In genomic region chr10:86061301-86061873, GRCh38 we compare ENCODE assay signal across 17 cellular contexts.
DNase-seq lines count a peak whose midpoint lies in the region; ATAC-seq and TF ChIP-seq lines count a peak whose summit lies in the region.
"Had no signal": no experiment of that assay in that cellular context is flagged by ENCODE, and none has a peak within 500 bp of the region (broad histone marks: within the 10 kb centered on the region; RNA-seq: fewer than 3 reads in every experiment).

No MANE protein-coding gene starts in this region.

- CTCF ChIA-PET in HEK293 (lab: Yijun Ruan, JAX): interaction anchor here (0.6 kb wide), 1 partner anchor 518 kb away, joined by 3 read pairs; no protein-coding TSS in a partner anchor

- H3K9me3 ChIP-seq in HEK293 (ENCODE audit: control insufficient read depth, insufficient read depth, low read depth, low read length) (no peaks in the 10 kb centered on the region), neuronal stem cell (replicated peaks in 1 of 2; ENCODE audit: control insufficient read depth in 2 of 2, insufficient read depth in 1 of 2, low read depth in 1 of 2, low read length in 2 of 2) (no peaks in the 10 kb centered on the region)
- H3K9me3 ChIP-seq: Caco-2 had no signal

- H2BK120ac ChIP-seq in neuronal stem cell (ENCODE audit: low read depth, low read length) (no peak overlapping the region), mesendoderm (ENCODE audit: low read depth, low read length) (no peak overlapping the region)

- H3K23ac ChIP-seq in neuronal stem cell (ENCODE audit: low read depth, low read length, poor library complexity) (no peak overlapping the region), mesendoderm (ENCODE audit: low read length) (no peak overlapping the region)

- H3K79me2 ChIP-seq in mesendoderm (ENCODE audit: control insufficient read depth, insufficient read depth, low read length): no peaks in the 10 kb centered on the region

- no peak overlapping the region for H2AFZ ChIP-seq in neuronal stem cell (ENCODE audit: low read length)

- H3K4me2 ChIP-seq in neuronal stem cell (ENCODE audit: insufficient read depth, low read length, poor library complexity, severe bottlenecking) (no peak overlapping the region), mesendoderm (ENCODE audit: low read length) (no peak overlapping the region)

- no peak overlapping the region for H2AK5ac ChIP-seq in neuronal stem cell (ENCODE audit: low read depth, low read length)
- no peak overlapping the region for H2AK5ac ChIP-seq in mesendoderm (ENCODE audit: low read length)

- H3K18ac ChIP-seq in neuronal stem cell (ENCODE audit: low read length) (peak overlapping the region; percentile 8), mesendoderm (ENCODE audit: low read length) (no peak overlapping the region)

- no peak for ATAC-seq in HG03097 (IDR thresholded peaks at IDR 0.05; ENCODE audit: low FRiP score, unreplicated experiment)
- ATAC-seq: GM12878 had no signal

- H3K27me3 ChIP-seq in neuronal stem cell (ENCODE audit: control insufficient read depth in 3 of 3, insufficient read depth in 3 of 3, low read depth in 1 of 3, low read length in 3 of 3) (no peaks in the 10 kb centered on the region), mesendoderm (ENCODE audit: insufficient read depth, low read length, poor library complexity) (no peaks in the 10 kb centered on the region)

- H3K4ac ChIP-seq in neuronal stem cell (ENCODE audit: low read length) (no peak overlapping the region), mesendoderm (ENCODE audit: low read depth, low read length) (no peak overlapping the region)

- no peak for TF ChIP-seq CTCF in HEK293 (tag by site-specific recombination; IDR thresholded peaks at IDR 0.05)
- no peak for TF ChIP-seq CTCF in coronary artery (IDR thresholded peaks at IDR 0.05)

- no peak overlapping the region for H3K14ac ChIP-seq in neuronal stem cell (ENCODE audit: low read length)

- WGBS in neuronal stem cell (ENCODE audit: extremely low coverage in 2 of 2, insufficient read length in 2 of 2, insufficient replicate concordance in 1 of 2), 2 donors: no CpG with 5 or more reads among the region's 3 CpGs
- WGBS in mesendoderm (ENCODE audit: extremely low coverage, insufficient coverage, low lambda C conversion rate): no CpG with 5 or more reads among the region's 3 CpGs

- H2BK15ac ChIP-seq in neuronal stem cell (ENCODE audit: low read length) (peak overlapping the region; percentile 16), mesendoderm (replicated peaks; ENCODE audit: low read depth) (no peak overlapping the region)

- H3K9ac ChIP-seq in neuronal stem cell (ENCODE audit: low read depth, low read length, poor library complexity) (no peak overlapping the region), mesendoderm (ENCODE audit: low read length) (no peak overlapping the region)

- POLR2A ChIA-PET in HEK293 (lab: Yijun Ruan, JAX): no interaction called here

- H3K4me3 ChIP-seq in HEK293 (ENCODE audit: low read depth, low read length) (no peak overlapping the region), coronary artery (no peak overlapping the region), neuronal stem cell (ENCODE audit: low read length in 2 of 2) (no peak overlapping the region), mesendoderm (ENCODE audit: low read length) (no peak overlapping the region)
- H3K4me3 ChIP-seq: GM12878 had no signal

- H3K56ac ChIP-seq in mesendoderm (ENCODE audit: low read length): no peak overlapping the region

- H4K8ac ChIP-seq in neuronal stem cell (ENCODE audit: low read depth, low read length): no peak overlapping the region
- no peak overlapping the region for H4K8ac ChIP-seq in mesendoderm (ENCODE audit: low read depth, low read length)

- H3K36me3 ChIP-seq in HEK293 (ENCODE audit: control insufficient read depth in 2 of 2, insufficient read depth in 1 of 2, low read length in 2 of 2): no peaks in the 10 kb centered on the region
- H3K36me3 ChIP-seq in neuronal stem cell (replicated peaks in 1 of 2; ENCODE audit: control insufficient read depth in 2 of 2, insufficient read depth in 2 of 2, low read length in 2 of 2): no peaks in the 10 kb centered on the region
- no peaks in the 10 kb centered on the region for H3K36me3 ChIP-seq in mesendoderm (ENCODE audit: control insufficient read depth, insufficient read depth, low read length)

- DNase-seq in NCI-H1694 treated with DMSO at 0.1 percent for 48 hours (lab: John Stamatoyannopoulos, UW) (peak; percentile 40), coronary artery (ENCODE audit: low spot score) (peak; percentile 52), neuronal stem cell (ENCODE audit: low spot score) (no peak), mesendoderm (no peak), NCI-H82 (lab: John Stamatoyannopoulos, UW) (no peak)
- no peak for DNase-seq in stimulated activated naive CD4-positive, alpha-beta T cell (lab: John Stamatoyannopoulos, UW)
- DNase-seq: ACHN; Caco-2; CD4-positive, alpha-beta T cell; DMS79 treated with DMSO at 0.1 percent for 48 hours; H9; IMR-90; KBM-7 had no signal

- H3K79me1 ChIP-seq in neuronal stem cell (ENCODE audit: low read depth, low read length) (no peaks in the 10 kb centered on the region), mesendoderm (ENCODE audit: low read length) (no peaks in the 10 kb centered on the region)

- no peak overlapping the region for H4K91ac ChIP-seq in neuronal stem cell (ENCODE audit: low read depth, low read length, poor library complexity)

- H2BK12ac ChIP-seq in neuronal stem cell (ENCODE audit: low read length): no peak overlapping the region

- H2BK5ac ChIP-seq in neuronal stem cell (ENCODE audit: low read length) (no peak overlapping the region), mesendoderm (ENCODE audit: low read length) (no peak overlapping the region)

- H4K5ac ChIP-seq in mesendoderm (ENCODE audit: low read length): no peak overlapping the region

- no peaks in the 10 kb centered on the region for H3K4me1 ChIP-seq in HEK293 (ENCODE audit: control insufficient read depth, insufficient read depth, low read length)
- H3K4me1 ChIP-seq in neuronal stem cell (ENCODE audit: control insufficient read depth in 2 of 2, insufficient read depth in 1 of 2, low read depth in 1 of 2, low read length in 2 of 2): peaks cover 0 to 17% of the 10 kb centered on the region in 2 donors
- no peaks in the 10 kb centered on the region for H3K4me1 ChIP-seq in mesendoderm (ENCODE audit: control insufficient read depth, low read depth, low read length)
- H3K4me1 ChIP-seq: Caco-2 had no signal

- no peak overlapping the region for H3K27ac ChIP-seq in HEK293 (ENCODE audit: extremely low read depth, low read depth, low read length)
- no peak overlapping the region for H3K27ac ChIP-seq in coronary artery
- H3K27ac ChIP-seq in neuronal stem cell (replicated peaks; ENCODE audit: low read length): no peak overlapping the region
- no peak overlapping the region for H3K27ac ChIP-seq in mesendoderm (ENCODE audit: low read depth, low read length)
- H3K27ac ChIP-seq: C4-2B had no signal

TF ChIP-seq in HEK293, 187 proteins besides CTCF, POLR2A, EP300 and RAD21:
- TF ChIP-seq MYNN (tag by site-specific recombination; IDR thresholded peaks at IDR 0.05; ENCODE audit: borderline replicate concordance) (peak; percentile 52; the same call in 1 of the 2 replicates), ZNF211 (tag by site-specific recombination; IDR thresholded peaks at IDR 0.05; ENCODE audit: low read depth) (no peak)

Comparison
In these comparisons a context has a peak if more than half of its experiments do, and no peak if none do; other contexts are left out.
1. DNase-seq: peak in NCI-H1694 treated with DMSO at 0.1 percent for 48 hours (single experiment) and coronary artery (single experiment); none in neuronal stem cell (single experiment), mesendoderm (single experiment), NCI-H82 (single experiment) and stimulated activated naive CD4-positive, alpha-beta T cell (0 of 6).